In genomic region chr14:73465833-73466532, GRCh38 we compare ENCODE assay signal across 10 cellular contexts. TPM values are rescaled to one million over a fixed set of nuclear protein-coding genes. Genes with fewer than 3 reads are reported as not detected.
DNase-seq lines count a peak whose midpoint lies in the region; ATAC-seq and TF ChIP-seq lines count a peak whose summit lies in the region.
"Had no signal": no experiment of that assay in that cellular context is flagged by ENCODE, and none has a peak within 500 bp of the region (broad histone marks: within the 10 kb centered on the region; RNA-seq: fewer than 3 reads in every experiment).

No MANE protein-coding gene starts in this region.

- no peaks in the 10 kb centered on the region for H3K9me2 ChIP-seq in DOHH2 (replicated peaks; ENCODE audit: control insufficient read depth, low read length)

- H3K4me3 Mint-ChIP-seq in naive thymus-derived CD8-positive, alpha-beta T cell, result peak overlapping the region in 4 of 10 donors; percentile 12 to 62 (median 36)

- H3K79me2 ChIP-seq in DOHH2 (ENCODE audit: control insufficient read depth, low read length), result no peaks in the 10 kb centered on the region

- peak overlapping the region in 1 of 2 donors; percentile 52 for H3K9ac ChIP-seq in colonic mucosa (ENCODE audit: low read depth in 2 of 2, low read length in 2 of 2)

- no peak for ATAC-seq in naive thymus-derived CD8-positive, alpha-beta T cell
- no peak for ATAC-seq in HG02798 (IDR thresholded peaks at IDR 0.05; ENCODE audit: poor library complexity, unreplicated experiment)
- ATAC-seq in body of pancreas, result no peak
- no peak for ATAC-seq in HG03521 (IDR thresholded peaks at IDR 0.05; ENCODE audit: unreplicated experiment)
- no peak for ATAC-seq in esophagus mucosa

- no peaks in the 10 kb centered on the region for H3K9me3 ChIP-seq in DOHH2 (ENCODE audit: control insufficient read depth, insufficient read depth, low read length)
- H3K9me3 ChIP-seq in colonic mucosa, result no peaks in the 10 kb centered on the region
- no peaks in the 10 kb centered on the region for H3K9me3 ChIP-seq in body of pancreas

- no peaks in the 10 kb centered on the region for H3K27me3 Mint-ChIP-seq in naive thymus-derived CD8-positive, alpha-beta T cell

- TF ChIP-seq POLR2A in body of pancreas (IDR thresholded peaks at IDR 0.05), result no peak

- WGBS in body of pancreas, 2 donors, result 58 to 77% methylated on average over 5 of the region's 5 CpGs

- TF ChIP-seq CTCF in DOHH2 (IDR thresholded peaks at IDR 0.05; ENCODE audit: low read depth, low read length, poor library complexity, severe bottlenecking), result no peak
- TF ChIP-seq CTCF in colonic mucosa (IDR thresholded peaks at IDR 0.05), result no peak
- TF ChIP-seq CTCF in body of pancreas (IDR thresholded peaks at IDR 0.05), result no peak

- intact Hi-C loops in colonic mucosa (cut with DNase I) (no loop called here), body of pancreas (cut with DNase I) (no loop called here)

- DNase-seq in NAMALWA (ENCODE audit: low spot score), result peak; percentile 17
- no peak for DNase-seq in colonic mucosa
- DNase-seq in naive thymus-derived CD8-positive, alpha-beta T cell, result no peak
- DNase-seq in body of pancreas, result no peak
- DNase-seq: head of caudate nucleus, NCI-H2029 had no signal

- no peaks in the 10 kb centered on the region for H3K36me3 ChIP-seq in DOHH2 (ENCODE audit: control insufficient read depth, low read length)
- no peaks in the 10 kb centered on the region for H3K36me3 ChIP-seq in colonic mucosa
- no peaks in the 10 kb centered on the region for H3K36me3 ChIP-seq in body of pancreas (replicated peaks in 1 of 2; ENCODE audit: insufficient read depth in 1 of 2, low read depth in 2 of 2)

- H3K4me1 ChIP-seq in DOHH2 (ENCODE audit: control insufficient read depth, low read length) (peaks cover 71% of the 10 kb centered on the region), colonic mucosa (peaks cover 5% of the 10 kb centered on the region), body of pancreas (peaks cover 27% of the 10 kb centered on the region)

- peaks cover 20 to 42% (median 27%) of the 10 kb centered on the region in 4 donors for H3K4me1 Mint-ChIP-seq in naive thymus-derived CD8-positive, alpha-beta T cell

- peak overlapping the region; percentile 99 for H3K27ac ChIP-seq in DOHH2 (ENCODE audit: low read depth, low read length)
- H3K27ac ChIP-seq in colonic mucosa, result peak overlapping the region; percentile 47
- peak overlapping the region in 1 of 4 donors; percentile 62 for H3K27ac ChIP-seq in body of pancreas

- H3K4me3 ChIP-seq in DOHH2 (ENCODE audit: low read length) (peak overlapping the region; percentile 74), colonic mucosa (no peak overlapping the region), body of pancreas (no peak overlapping the region)

- no peaks in the 10 kb centered on the region for H3K36me3 Mint-ChIP-seq in naive thymus-derived CD8-positive, alpha-beta T cell

- H3K27me3 ChIP-seq in DOHH2 (ENCODE audit: control insufficient read depth, low read length) (no peaks in the 10 kb centered on the region), colonic mucosa (no peaks in the 10 kb centered on the region), body of pancreas (no peaks in the 10 kb centered on the region)

- H3K9me3 Mint-ChIP-seq in naive thymus-derived CD8-positive, alpha-beta T cell, result no peaks in the 10 kb centered on the region

- peak overlapping the region; percentile 99 for H3K4me2 ChIP-seq in DOHH2 (ENCODE audit: low read length)

- POLR2A ChIA-PET in naive thymus-derived CD8-positive, alpha-beta T cell (lab: Charles Lee), result no interaction called here

- H3K27ac Mint-ChIP-seq in naive thymus-derived CD8-positive, alpha-beta T cell, result peak overlapping the region in 9 of 10 donors; percentile 21 to 76 (median 45)

- no peaks in the 10 kb centered on the region for H4K20me1 ChIP-seq in DOHH2 (ENCODE audit: control insufficient read depth, insufficient read depth, low read depth, low read length)

- peaks cover 36% of the 10 kb centered on the region for H3F3A ChIP-seq in DOHH2 (ENCODE audit: control insufficient read depth, insufficient read depth)

RNA-seq across cellular contexts. Expression of gene NUMB, which starts 7.6 kb away (rescaled TPM):
- total RNA-seq in colonic mucosa (100 to 1,000 TPM in 1 of 2 donors, 10 to 100 TPM in 1; 83.1 to 116 TPM), body of pancreas (10 to 100 TPM; 43.8 to 45.2 TPM), esophagus mucosa (49.2 TPM)
- total RNA-seq in naive thymus-derived CD8-positive, alpha-beta T cell, result 10 to 100 TPM; 46.8 to 51.2 TPM
- polyA plus RNA-seq in naive thymus-derived CD8-positive, alpha-beta T cell, result 10 to 100 TPM; 24.5 to 34.7 (median 30.6) TPM

RNA-seq across cellular contexts. Expression of gene RIOX1, which starts 24.8 kb away (rescaled TPM):
- total RNA-seq in colonic mucosa (10 to 100 TPM in 1 of 2 donors, 1 to 10 TPM in 1; 8.7 to 15.3 TPM), body of pancreas (10 to 100 TPM; 19.7 to 23.4 TPM), esophagus mucosa (7.1 TPM)
- total RNA-seq in naive thymus-derived CD8-positive, alpha-beta T cell, result 10 to 100 TPM; 36.1 to 38.2 TPM
- polyA plus RNA-seq in naive thymus-derived CD8-positive, alpha-beta T cell, result 10 to 100 TPM; 26.4 to 35.9 (median 29.4) TPM
